Comparison of ENCODE assay signal across 13 cellular contexts in genomic region chr16:66364117-66364958, GRCh38. TPM values are rescaled to one million over a fixed set of nuclear protein-coding genes. Genes with fewer than 3 reads are reported as not detected.
A peak's percentile ranks its signal among the peaks of the same experiment; 100 is the strongest.
DNase-seq lines count a peak whose midpoint lies in the region; ATAC-seq and TF ChIP-seq lines count a peak whose summit lies in the region.
"Had no signal": no experiment of that assay in that cellular context is flagged by ENCODE, and none has a peak within 500 bp of the region (broad histone marks: within the 10 kb centered on the region; RNA-seq: fewer than 3 reads in every experiment).

No MANE protein-coding gene starts in this region.

- intact Hi-C loops in activated naive CD4-positive, alpha-beta T cell treated with anti-CD3 and anti-CD28 coated beads for 36 hours (cut with micrococcal nuclease): no loop called here

- TF ChIP-seq CTCF in fibroblast of mammary gland (conservative IDR thresholded peaks at IDR 0.05; ENCODE audit: control insufficient read depth, insufficient read depth, low read depth, low read length) (no peak), osteoblast (IDR thresholded peaks at IDR 0.05; ENCODE audit: extremely low read depth, low read depth, low read length) (no peak)

- no peak for ATAC-seq in GM18858 (IDR thresholded peaks at IDR 0.05; ENCODE audit: unreplicated experiment)

- H3K36me3 Mint-ChIP-seq in activated naive CD4-positive, alpha-beta T cell treated with anti-CD3 and anti-CD28 coated beads for 36 hours (ENCODE audit: low read depth): no peaks in the 10 kb centered on the region
- H3K36me3 Mint-ChIP-seq: activated naive CD8-positive, alpha-beta T cell treated with anti-CD3 and anti-CD28 coated beads for 36 hours had no signal

- H3K4me1 ChIP-seq in NT2/D1 (ENCODE audit: insufficient read depth, insufficient read length) (peaks cover 31% of the 10 kb centered on the region), osteoblast (ENCODE audit: insufficient read depth, low read length) (peaks cover 14% of the 10 kb centered on the region)

- peak; percentile 20 for DNase-seq in COLO668 (lab: John Stamatoyannopoulos, UW; ENCODE audit: unreplicated experiment)
- no peak for DNase-seq in NT2/D1 (ENCODE audit: low read depth, low spot score)
- DNase-seq in fibroblast of mammary gland (ENCODE audit: low read depth): peak; percentile 80
- peak; percentile 91 for DNase-seq in osteoblast (ENCODE audit: insufficient read length, low spot score, missing footprints)
- DNase-seq in activated naive CD4-positive, alpha-beta T cell treated with anti-CD3 and anti-CD28 coated beads for 36 hours: no peak
- DNase-seq in amniotic stem cell (lab: John Stamatoyannopoulos, UW): no peak
- no peak for DNase-seq in NCI-H510A (lab: John Stamatoyannopoulos, UW)
- DNase-seq: activated naive CD8-positive, alpha-beta T cell treated with anti-CD3 and anti-CD28 coated beads for 36 hours; Calu3; NCI-H1436 treated with DMSO at 0.1 percent for 48 hours had no signal

- no peak overlapping the region for H3K4me3 Mint-ChIP-seq in activated naive CD4-positive, alpha-beta T cell treated with anti-CD3 and anti-CD28 coated beads for 36 hours
- H3K4me3 Mint-ChIP-seq: activated naive CD8-positive, alpha-beta T cell treated with anti-CD3 and anti-CD28 coated beads for 36 hours had no signal

- H3K27ac ChIP-seq in osteoblast (ENCODE audit: low read depth, low read length): no peak overlapping the region
- H3K27ac ChIP-seq: vagina had no signal

- H3K4me2 ChIP-seq in osteoblast (ENCODE audit: insufficient read depth, low read length): peak overlapping the region; percentile 51

- peak overlapping the region; percentile 63 for H2AFZ ChIP-seq in osteoblast (ENCODE audit: low read length)

- H3K4me1 Mint-ChIP-seq in activated naive CD4-positive, alpha-beta T cell treated with anti-CD3 and anti-CD28 coated beads for 36 hours (ENCODE audit: low read depth): peaks cover 2% of the 10 kb centered on the region

- peaks cover 35% of the 10 kb centered on the region for H3K27me3 Mint-ChIP-seq in activated naive CD4-positive, alpha-beta T cell treated with anti-CD3 and anti-CD28 coated beads for 36 hours (ENCODE audit: low read depth)

- H3K27me3 ChIP-seq in NT2/D1 (ENCODE audit: insufficient read depth, insufficient read length) (no peaks in the 10 kb centered on the region), osteoblast (ENCODE audit: insufficient read depth, low read length) (peaks cover 31% of the 10 kb centered on the region)
- H3K27me3 ChIP-seq: vagina had no signal

- no peak overlapping the region for H3K27ac Mint-ChIP-seq in activated naive CD4-positive, alpha-beta T cell treated with anti-CD3 and anti-CD28 coated beads for 36 hours
- H3K27ac Mint-ChIP-seq: activated naive CD8-positive, alpha-beta T cell treated with anti-CD3 and anti-CD28 coated beads for 36 hours had no signal

- H3K9ac ChIP-seq in NT2/D1 (ENCODE audit: insufficient read length, low read depth): peak overlapping the region; percentile 28

- no peaks in the 10 kb centered on the region for H4K20me1 ChIP-seq in osteoblast (ENCODE audit: insufficient read depth, low read length)

- H3K36me3 ChIP-seq in NT2/D1 (ENCODE audit: insufficient read depth, insufficient read length, low read length): no peaks in the 10 kb centered on the region
- H3K36me3 ChIP-seq in osteoblast (ENCODE audit: insufficient read depth, low read length): no peaks in the 10 kb centered on the region
- H3K36me3 ChIP-seq: vagina had no signal

- no peak overlapping the region for H3K4me3 ChIP-seq in NT2/D1 (ENCODE audit: insufficient read length, low read depth)
- no peak overlapping the region for H3K4me3 ChIP-seq in fibroblast of mammary gland (ENCODE audit: control insufficient read depth, low read depth, low read length)
- H3K4me3 ChIP-seq in osteoblast (ENCODE audit: insufficient read depth, low read length): no peak overlapping the region
- H3K4me3 ChIP-seq: vagina had no signal

- CTCF ChIA-PET in activated naive CD4-positive, alpha-beta T cell treated with anti-CD3 and anti-CD28 coated beads for 36 hours (lab: Charles Lee): no interaction called here

- no peaks in the 10 kb centered on the region for H3K9me3 ChIP-seq in NT2/D1 (ENCODE audit: insufficient read depth, low read length)
- no peaks in the 10 kb centered on the region for H3K9me3 ChIP-seq in osteoblast (ENCODE audit: low read depth, low read length)
- H3K9me3 ChIP-seq: vagina had no signal

- H3K9me3 Mint-ChIP-seq in activated naive CD4-positive, alpha-beta T cell treated with anti-CD3 and anti-CD28 coated beads for 36 hours: no peaks in the 10 kb centered on the region
- H3K9me3 Mint-ChIP-seq: activated naive CD8-positive, alpha-beta T cell treated with anti-CD3 and anti-CD28 coated beads for 36 hours had no signal

- H3K79me2 ChIP-seq in osteoblast (ENCODE audit: insufficient read depth, low read length): no peaks in the 10 kb centered on the region

RNA-seq across cellular contexts. Expression of gene CDH5, which starts 2.2 kb away (rescaled TPM):
- 0.72 and 1.8 TPM in 2 replicates for total RNA-seq in osteoblast
- not detected for total RNA-seq in activated naive CD4-positive, alpha-beta T cell treated with anti-CD3 and anti-CD28 coated beads for 36 hours
- total RNA-seq: activated naive CD8-positive, alpha-beta T cell treated with anti-CD3 and anti-CD28 coated beads for 36 hours; Calu3; T-helper 2 cell treated with Interferon-gamma antibody and Interleukin-4, amounts not matched to agents 100 ng/mL and 5 ng/mL, for 36 hours had no signal

Comparison
In these comparisons a context has a peak if more than half of its experiments do, and no peak if none do; other contexts are left out.
1. DNase-seq: peak in COLO668 (single experiment), fibroblast of mammary gland (single experiment) and osteoblast (single experiment); none in NT2/D1 (single experiment), activated naive CD4-positive, alpha-beta T cell treated with anti-CD3 and anti-CD28 coated beads for 36 hours (single experiment), amniotic stem cell (single experiment) and NCI-H510A (single experiment).